10 cellular contexts compared by ENCODE assay signal in genomic region chr6:142856607-142856856, GRCh38.
DNase-seq lines count a peak whose midpoint lies in the region; ATAC-seq and TF ChIP-seq lines count a peak whose summit lies in the region.
"Had no signal": no experiment of that assay in that cellular context is flagged by ENCODE, and none has a peak within 500 bp of the region (broad histone marks: within the 10 kb centered on the region; RNA-seq: fewer than 3 reads in every experiment).

No MANE protein-coding gene starts in this region.

- TF ChIP-seq CTCF in OCI-LY3 (IDR thresholded peaks at IDR 0.05; ENCODE audit: low read depth, low read length) (no peak), stomach (IDR thresholded peaks at IDR 0.05) (no peak), WERI-Rb-1 (IDR thresholded peaks at IDR 0.05; ENCODE audit: low read depth, low read length) (no peak), vagina (IDR thresholded peaks at IDR 0.05) (no peak)

- H3K27me3 Mint-ChIP-seq in activated CD8-positive, alpha-beta memory T cell treated with anti-CD3 and anti-CD28 coated beads, Interleukin-2, amount 10 ng/mL, durations not matched to agents 7 days and 5 days, result no peaks in the 10 kb centered on the region

- CTCF ChIA-PET in activated CD8-positive, alpha-beta memory T cell treated with anti-CD3 and anti-CD28 coated beads, Interleukin-2, amount 10 ng/mL, durations not matched to agents 7 days and 5 days (lab: Charles Lee), result interaction anchor here (0.7 to 1.9 kb wide), 6 partner anchors 32 to 90 kb away, joined by 3 to 4 read pairs (median 3); no protein-coding TSS in a partner anchor

- H3K27ac Mint-ChIP-seq in activated CD8-positive, alpha-beta memory T cell treated with anti-CD3 and anti-CD28 coated beads, Interleukin-2, amount 10 ng/mL, durations not matched to agents 7 days and 5 days, result peak overlapping the region; percentile 96

- H3K9me3 ChIP-seq in OCI-LY3 (ENCODE audit: insufficient read depth, low read length), result no peaks in the 10 kb centered on the region
- H3K9me3 ChIP-seq in effector memory CD4-positive, alpha-beta T cell (ENCODE audit: control insufficient read depth, low read length), result no peaks in the 10 kb centered on the region
- H3K9me3 ChIP-seq in stomach, result no peaks in the 10 kb centered on the region
- H3K9me3 ChIP-seq in WERI-Rb-1 (ENCODE audit: severe bottlenecking), result no peaks in the 10 kb centered on the region
- H3K9me3 ChIP-seq in vagina, result no peaks in the 10 kb centered on the region
- H3K9me3 ChIP-seq: thoracic aorta had no signal

- H3K9me3 Mint-ChIP-seq in activated CD8-positive, alpha-beta memory T cell treated with anti-CD3 and anti-CD28 coated beads, Interleukin-2, amount 10 ng/mL, durations not matched to agents 7 days and 5 days (ENCODE audit: low read depth), result no peaks in the 10 kb centered on the region

- peaks cover 80% of the 10 kb centered on the region for H3K4me1 Mint-ChIP-seq in activated CD8-positive, alpha-beta memory T cell treated with anti-CD3 and anti-CD28 coated beads, Interleukin-2, amount 10 ng/mL, durations not matched to agents 7 days and 5 days

- H3K79me2 ChIP-seq in OCI-LY3 (ENCODE audit: low read length), result peaks cover 3% of the 10 kb centered on the region; the same call in 1 of the 2 replicates

- H3K4me3 ChIP-seq in OCI-LY3 (ENCODE audit: low read length) (peak overlapping the region; percentile 70), stomach (no peak overlapping the region), WERI-Rb-1 (ENCODE audit: low read depth, low read length) (no peak overlapping the region), vagina (no peak overlapping the region)
- H3K4me3 ChIP-seq in effector memory CD4-positive, alpha-beta T cell (ENCODE audit: insufficient read depth, low read depth, low read length, poor library complexity, severe bottlenecking), result peak overlapping the region; percentile 44
- H3K4me3 ChIP-seq: thoracic aorta had no signal

- H3K36me3 Mint-ChIP-seq in activated CD8-positive, alpha-beta memory T cell treated with anti-CD3 and anti-CD28 coated beads, Interleukin-2, amount 10 ng/mL, durations not matched to agents 7 days and 5 days, result peaks cover 13% of the 10 kb centered on the region

- H3K27ac ChIP-seq in OCI-LY3 (ENCODE audit: low read length), result no peak overlapping the region
- peak overlapping the region; percentile 90 for H3K27ac ChIP-seq in effector memory CD4-positive, alpha-beta T cell (ENCODE audit: insufficient read depth, low read length, poor library complexity, severe bottlenecking)
- peak overlapping the region in 4 of 5 donors; percentile 31 to 47 (median 42) for H3K27ac ChIP-seq in stomach
- no peak overlapping the region for H3K27ac ChIP-seq in WERI-Rb-1
- no peak overlapping the region for H3K27ac ChIP-seq in vagina
- H3K27ac ChIP-seq: thoracic aorta had no signal

- peak overlapping the region; percentile 85 for H3K4me2 ChIP-seq in OCI-LY3 (ENCODE audit: low read length)

- H4K20me1 ChIP-seq in OCI-LY3 (ENCODE audit: insufficient read depth, low read length), result peaks cover 7% of the 10 kb centered on the region; the same call in 1 of the 2 replicates

- no peak for TF ChIP-seq EP300 in stomach (IDR thresholded peaks at IDR 0.05)

- 76 to 93% (median 83%) methylated on average over 1 of the region's 1 CpG for WGBS in stomach, 5 donors

- no peak for DNase-seq in activated CD8-positive, alpha-beta memory T cell treated with anti-CD3 and anti-CD28 coated beads, Interleukin-2, amount 10 ng/mL, durations not matched to agents 7 days and 5 days
- DNase-seq in activated CD8-positive, alpha-beta memory T cell treated with anti-CD3 and anti-CD28 coated beads for 24 hours, result no peak
- peak in 1 of 3 donors; percentile 40 for DNase-seq in effector memory CD4-positive, alpha-beta T cell
- no peak for DNase-seq in stomach
- no peak for DNase-seq in WERI-Rb-1
- no peak for DNase-seq in vagina (ENCODE audit: extremely low spot score in 2 of 2)
- no peak for DNase-seq in stimulated activated naive CD4-positive, alpha-beta T cell treated with Interleukin-2 at 50 U/mL for 16 hours (lab: John Stamatoyannopoulos, UW)
- DNase-seq: NCI-H2029 treated with DMSO at 0.1 percent for 48 hours had no signal

- no peak overlapping the region for H3K9ac ChIP-seq in OCI-LY3 (ENCODE audit: low read length)

- TF ChIP-seq POLR2A in stomach (IDR thresholded peaks at IDR 0.05), result no peak
- no peak for TF ChIP-seq POLR2A in vagina (IDR thresholded peaks at IDR 0.05)

- H3K4me3 Mint-ChIP-seq in activated CD8-positive, alpha-beta memory T cell treated with anti-CD3 and anti-CD28 coated beads, Interleukin-2, amount 10 ng/mL, durations not matched to agents 7 days and 5 days, result peak overlapping the region; percentile 71

- intact Hi-C loops in stomach (cut with DNase I; ENCODE audit: low total_unique reads) (no loop called here), vagina (cut with DNase I) (no loop called here)

- no peak for ATAC-seq in activated CD8-positive, alpha-beta memory T cell treated with anti-CD3 and anti-CD28 coated beads, Interleukin-2, amount 10 ng/mL, durations not matched to agents 7 days and 5 days

- H3K4me1 ChIP-seq in OCI-LY3 (ENCODE audit: low read length) (peaks cover 33% of the 10 kb centered on the region), stomach (peaks cover 0 to 42% (median 16%) of the 10 kb centered on the region in 4 donors), vagina (peaks cover 19% of the 10 kb centered on the region)
- H3K4me1 ChIP-seq in effector memory CD4-positive, alpha-beta T cell (ENCODE audit: control insufficient read depth, insufficient read depth, low read length, poor library complexity, severe bottlenecking), result peaks cover 75% of the 10 kb centered on the region

- H3K36me3 ChIP-seq in OCI-LY3 (replicated peaks; ENCODE audit: low read depth, low read length), result no peaks in the 10 kb centered on the region
- H3K36me3 ChIP-seq in effector memory CD4-positive, alpha-beta T cell (ENCODE audit: control insufficient read depth, insufficient read depth, low read length), result no peaks in the 10 kb centered on the region
- no peaks in the 10 kb centered on the region for H3K36me3 ChIP-seq in stomach
- H3K36me3 ChIP-seq in WERI-Rb-1, result no peaks in the 10 kb centered on the region
- H3K36me3 ChIP-seq in vagina, result no peaks in the 10 kb centered on the region
- H3K36me3 ChIP-seq: thoracic aorta had no signal

- H2AFZ ChIP-seq in OCI-LY3 (ENCODE audit: low read depth, low read length), result no peak overlapping the region

- no peaks in the 10 kb centered on the region for H3K27me3 ChIP-seq in OCI-LY3 (ENCODE audit: low read depth, low read length)
- H3K27me3 ChIP-seq in effector memory CD4-positive, alpha-beta T cell (replicated peaks; ENCODE audit: control insufficient read depth, insufficient read depth, low read length, poor library complexity, severe bottlenecking), result no peaks in the 10 kb centered on the region
- no peaks in the 10 kb centered on the region for H3K27me3 ChIP-seq in stomach
- no peaks in the 10 kb centered on the region for H3K27me3 ChIP-seq in WERI-Rb-1 (ENCODE audit: insufficient read depth, low read depth, severe bottlenecking)
- H3K27me3 ChIP-seq in vagina, result no peaks in the 10 kb centered on the region

Comparison
In these comparisons a context has a peak if more than half of its experiments do, and no peak if none do; other contexts are left out.
1. H3K27ac ChIP-seq: peak in effector memory CD4-positive, alpha-beta T cell (single experiment) and stomach (4 of 5); none in OCI-LY3 (single experiment), WERI-Rb-1 (single experiment) and vagina (single experiment).
2. H3K4me3 ChIP-seq: peak in OCI-LY3 (single experiment) and effector memory CD4-positive, alpha-beta T cell (single experiment); none in stomach (0 of 4), WERI-Rb-1 (single experiment) and vagina (0 of 2).